Comparison of ENCODE assay signal across 23 cellular contexts in the genomic region with DNA sequence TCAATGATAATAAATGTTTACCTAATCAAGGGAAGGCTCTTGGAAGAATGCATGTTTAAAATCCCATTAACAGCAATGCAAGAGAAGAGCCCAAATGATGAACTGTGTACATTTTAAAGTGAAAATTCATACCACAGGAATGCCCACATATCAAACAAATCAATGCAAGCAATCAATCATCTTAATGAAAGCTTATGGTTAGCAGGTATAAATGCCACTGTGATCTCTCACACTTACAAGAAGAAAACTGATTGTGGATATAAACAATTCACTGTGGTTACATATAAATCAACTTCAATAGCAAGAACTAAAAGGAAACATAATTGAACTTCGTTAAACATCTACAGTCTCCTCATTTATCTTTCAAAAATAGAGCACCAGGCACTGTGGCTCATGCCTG.
"Had no signal": no experiment of that assay in that cellular context is flagged by ENCODE, and none has a peak within 500 bp of the region (broad histone marks: within the 10 kb centered on the region; RNA-seq: fewer than 3 reads in every experiment).

No MANE protein-coding gene starts in this region.

- DNase-seq: activated CD4-positive, alpha-beta T cell treated with anti-CD3 and anti-CD28 coated beads for 1 hour; activated CD4-positive, alpha-beta T cell treated with anti-CD3 and anti-CD28 coated beads for 4 hours; activated CD4-positive, alpha-beta T cell treated with anti-CD3 and anti-CD28 coated beads, Interleukin-2, amount 10 ng/mL, durations not matched to agents 7 days and 5 days; activated CD4-positive, alpha-beta T cell treated with anti-CD3 and anti-CD28 coated beads, Interleukin-2, amount 50 U/mL, for 48 hours; activated CD8-positive, alpha-beta memory T cell treated with anti-CD3 and anti-CD28 coated beads for 24 hours; activated CD8-positive, alpha-beta T cell treated with anti-CD3 and anti-CD28 coated beads for 36 hours; activated effector memory CD4-positive, alpha-beta T cell treated with Interleukin-2 at 50 U/mL for 16 hours; activated gamma-delta T cell treated with Interleukin-2 at 50 U/mL for 16 hours; activated naive CD4-positive, alpha-beta T cell treated with anti-CD3 and anti-CD28 coated beads, Interleukin-2, amount 50 U/mL, for 16 hours; activated naive CD4-positive, alpha-beta T cell treated with Interleukin-2 at 50 U/mL for 16 hours; activated T-cell treated with anti-CD3 and anti-CD28 coated beads, Interleukin-2, amount 50 U/mL, for 4 hours; amygdala; aorta; dorsolateral prefrontal cortex; effector memory CD4-positive, alpha-beta T cell; endodermal cell; gastrocnemius medialis; glutamatergic neuron; heart left ventricle; T-helper 2 cell had no signal

- H3K36me3 ChIP-seq: gastrocnemius medialis, heart left ventricle had no signal

- H3K4me1 ChIP-seq: foreskin keratinocyte, gastrocnemius medialis, heart left ventricle had no signal

- H3K4me3 ChIP-seq: coronary artery, dorsolateral prefrontal cortex, gastrocnemius medialis, heart left ventricle had no signal

- H3K27ac ChIP-seq: coronary artery, dorsolateral prefrontal cortex, foreskin keratinocyte, gastrocnemius medialis, heart left ventricle, VCaP had no signal

- H3K27me3 ChIP-seq: dorsolateral prefrontal cortex, foreskin keratinocyte, gastrocnemius medialis, heart left ventricle had no signal

- H3K9me3 ChIP-seq: gastrocnemius medialis had no signal
